Comparison of ENCODE assay signal across 33 cellular contexts in the genomic region with DNA sequence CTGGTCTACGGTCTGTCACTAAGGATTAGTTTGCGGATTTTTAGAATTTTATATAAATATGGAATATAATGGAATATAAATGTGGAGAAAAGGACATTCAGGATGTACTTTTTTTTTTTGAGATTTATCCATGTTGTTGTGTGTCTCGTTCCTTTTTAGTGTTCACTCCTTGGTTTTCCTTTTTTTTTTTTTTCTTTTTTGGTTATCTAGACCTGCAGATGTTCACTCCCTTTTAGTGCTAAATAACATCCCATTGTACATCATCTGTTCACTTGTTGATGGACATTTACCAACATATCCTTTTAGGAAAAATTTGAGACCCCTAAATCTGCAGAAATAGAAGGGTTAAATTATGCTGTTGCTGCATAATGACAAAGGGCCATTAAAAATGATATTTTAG.
"Had no signal": no experiment of that assay in that cellular context is flagged by ENCODE, and none has a peak within 500 bp of the region (broad histone marks: within the 10 kb centered on the region; RNA-seq: fewer than 3 reads in every experiment).

No MANE protein-coding gene starts in this region.

- H3K27me3 ChIP-seq: adrenal gland, ascending aorta, body of pancreas, brain microvascular endothelial cell, breast epithelium, cardiac muscle cell had no signal

- H3K4me3 ChIP-seq: adrenal gland, ascending aorta, body of pancreas, breast epithelium, cardiac muscle cell had no signal

- H3K9me3 ChIP-seq: adrenal gland, ascending aorta, body of pancreas, breast epithelium had no signal

- ATAC-seq: activated naive CD4-positive, alpha-beta T cell treated with anti-CD3 and anti-CD28 coated beads, Interleukin-2, amount 50 U/mL, for 72 hours; activated naive CD8-positive, alpha-beta T cell treated with anti-CD3 and anti-CD28 coated beads, Interleukin-2, amount 50 U/mL, for 24 hours; activated T-cell treated with anti-CD3 and anti-CD28 coated beads, Interleukin-2, amount 50 U/mL, for 4 hours; activated T-cell treated with anti-CD3 and anti-CD28 coated beads, Interleukin-2, amount 50 U/mL, for 72 hours; activated T-helper 17 cell treated with anti-CD3 and anti-CD28 coated beads, Interleukin-2, amount 50 U/mL, for 72 hours; body of pancreas had no signal

- DNase-seq: activated effector memory CD4-positive, alpha-beta T cell treated with anti-CD3 and anti-CD28 coated beads, Interleukin-2, amount 50 U/mL, for 16 hours; activated effector memory CD4-positive, alpha-beta T cell treated with Interleukin-2 at 50 U/mL for 16 hours; activated gamma-delta T cell; activated gamma-delta T cell treated with Interleukin-2 at 50 U/mL for 16 hours; activated naive CD4-positive, alpha-beta T cell; activated naive CD4-positive, alpha-beta T cell treated with anti-CD3 and anti-CD28 coated beads for 36 hours; activated naive CD4-positive, alpha-beta T cell treated with anti-CD3 and anti-CD28 coated beads, Interleukin-2, amount 10 ng/mL, durations not matched to agents 7 days and 5 days; activated naive CD4-positive, alpha-beta T cell treated with anti-CD3 and anti-CD28 coated beads, Interleukin-2, amount 50 U/mL, for 16 hours; activated naive CD4-positive, alpha-beta T cell treated with Interleukin-2 at 50 U/mL for 16 hours; activated naive CD8-positive, alpha-beta T cell treated with anti-CD3 and anti-CD28 coated beads for 36 hours; activated naive CD8-positive, alpha-beta T cell treated with anti-CD3 and anti-CD28 coated beads, Interleukin-2, amount 10 ng/mL, durations not matched to agents 7 days and 5 days; activated naive CD8-positive, alpha-beta T cell treated with anti-CD3 and anti-CD28 coated beads, Interleukin-2, amount 50 U/mL, for 24 hours; activated T-cell treated with anti-CD3 and anti-CD28 coated beads, Interleukin-2, amount 50 U/mL, for 1 hour; activated T-cell treated with anti-CD3 and anti-CD28 coated beads, Interleukin-2, amount 50 U/mL, for 24 hours; activated T-cell treated with anti-CD3 and anti-CD28 coated beads, Interleukin-2, amount 50 U/mL, for 4 hours; activated T-cell treated with anti-CD3 and anti-CD28 coated beads, Interleukin-2, amount 50 U/mL, for 48 hours; activated T-cell treated with anti-CD3 and anti-CD28 coated beads, Interleukin-2, amount 50 U/mL, for 72 hours; adrenal gland; amniotic stem cell; amygdala; anterior cingulate cortex; aorta; body of pancreas; brain microvascular endothelial cell; caudate nucleus; cerebellar nuclear complex had no signal

- H3K36me3 ChIP-seq: breast epithelium had no signal

- FAIRE-seq: astrocyte, bronchial epithelial cell had no signal

- H3K27ac ChIP-seq: adrenal gland, ascending aorta, body of pancreas, brain microvascular endothelial cell, breast epithelium, cardiac muscle cell had no signal

- H3K4me1 ChIP-seq: adrenal gland, ascending aorta, body of pancreas, breast epithelium had no signal
